Comparison of ENCODE assay signal across 8 cellular contexts in genomic region chr10:123995461-123996131, GRCh38.
DNase-seq lines count a peak whose midpoint lies in the region; ATAC-seq and TF ChIP-seq lines count a peak whose summit lies in the region.

No MANE protein-coding gene starts in this region.

- POLR2A ChIA-PET in SK-N-SH (lab: Yijun Ruan, JAX), result no interaction called here
- POLR2A ChIA-PET in naive thymus-derived CD4-positive, alpha-beta T cell (lab: Charles Lee), result interaction anchor here (0.9 kb wide), 1 partner anchor 394 kb away, joined by 3 read pairs; no protein-coding TSS in a partner anchor

- H3K27me3 Mint-ChIP-seq in T-helper 17 cell, result peaks cover 66% of the 10 kb centered on the region
- peaks cover 37 to 62% (median 48%) of the 10 kb centered on the region in 5 donors for H3K27me3 Mint-ChIP-seq in naive thymus-derived CD4-positive, alpha-beta T cell

- no peaks in the 10 kb centered on the region for H4K20me1 ChIP-seq in SK-N-SH (ENCODE audit: insufficient read depth)

- H3K36me3 ChIP-seq in SK-N-SH (replicated peaks in 1 of 2; ENCODE audit: control insufficient read depth in 1 of 2, insufficient read depth in 2 of 2, low read length in 1 of 2), result no peaks in the 10 kb centered on the region
- no peaks in the 10 kb centered on the region for H3K36me3 ChIP-seq in naive thymus-derived CD4-positive, alpha-beta T cell (ENCODE audit: control insufficient read depth in 2 of 3, insufficient read depth in 3 of 3, low read length in 3 of 3)

- no peak overlapping the region for H3K27ac ChIP-seq in SK-N-SH (ENCODE audit: low read depth in 2 of 2, low read length in 1 of 2)
- H3K27ac ChIP-seq in naive thymus-derived CD4-positive, alpha-beta T cell (ENCODE audit: low read depth, low read length), result no peak overlapping the region

- no peak for TF ChIP-seq EP300 in SK-N-SH (IDR thresholded peaks at IDR 0.05; ENCODE audit: borderline replicate concordance in 1 of 2, low read depth in 1 of 2, low read length in 1 of 2)

- intact Hi-C loops in naive thymus-derived CD4-positive, alpha-beta T cell (cut with micrococcal nuclease), result loop anchor here (10.0 kb wide), 2 partner anchors 749 to 829 kb away; partner anchors contain the start of gene FAM53B (in 1 of the 2)

- H3K79me2 ChIP-seq in SK-N-SH (ENCODE audit: insufficient read depth), result no peaks in the 10 kb centered on the region

- peaks cover 23% of the 10 kb centered on the region for H3K4me1 Mint-ChIP-seq in T-helper 17 cell
- peaks cover 7 to 20% (median 13%) of the 10 kb centered on the region in 7 donors for H3K4me1 Mint-ChIP-seq in naive thymus-derived CD4-positive, alpha-beta T cell

- no peak overlapping the region for H3K4me2 ChIP-seq in SK-N-SH

- H3K9me2 ChIP-seq in SK-N-SH, result no peaks in the 10 kb centered on the region

- DNase-seq in SK-N-SH (peak; percentile 74), HPDE6-E6E7 (ENCODE audit: extremely low spot score) (peak; percentile 66), T-helper 17 cell (no peak), fibroblast of mammary gland (ENCODE audit: low read depth) (peak; percentile 87), DMS114 treated with DMSO at 0.1 percent for 48 hours (lab: John Stamatoyannopoulos, UW; ENCODE audit: unreplicated experiment) (no peak)
- peak in 4 of 9 donors; percentile 20 to 24 (median 23) for DNase-seq in naive thymus-derived CD4-positive, alpha-beta T cell

- H3K9ac ChIP-seq in SK-N-SH, result no peak overlapping the region

- no peaks in the 10 kb centered on the region for H3F3A ChIP-seq in SK-N-SH (replicated peaks; ENCODE audit: insufficient read depth)

- no peaks in the 10 kb centered on the region for H3K27me3 ChIP-seq in SK-N-SH (ENCODE audit: insufficient read depth)
- peaks cover 0 to 17% of the 10 kb centered on the region in 2 donors for H3K27me3 ChIP-seq in naive thymus-derived CD4-positive, alpha-beta T cell (ENCODE audit: control insufficient read depth in 2 of 2, insufficient read depth in 2 of 2, low read length in 2 of 2)

- no peak overlapping the region for H2AFZ ChIP-seq in SK-N-SH (ENCODE audit: low read depth)

- no peaks in the 10 kb centered on the region; a peak in 1 of 4 replicates for H3K4me1 ChIP-seq in SK-N-SH (ENCODE audit: control insufficient read depth in 1 of 2, insufficient read depth in 2 of 2, low read depth in 1 of 2, low read length in 1 of 2)
- peaks cover 9% of the 10 kb centered on the region in 2 donors for H3K4me1 ChIP-seq in naive thymus-derived CD4-positive, alpha-beta T cell (ENCODE audit: control insufficient read depth in 2 of 2, insufficient read depth in 2 of 2, low read length in 2 of 2)

- H3K9me3 ChIP-seq in SK-N-SH (no peaks in the 10 kb centered on the region), T-helper 17 cell (ENCODE audit: control insufficient read depth, low read length, poor library complexity, severe bottlenecking) (no peaks in the 10 kb centered on the region)
- H3K9me3 ChIP-seq in naive thymus-derived CD4-positive, alpha-beta T cell (ENCODE audit: control insufficient read depth in 2 of 3, low read length in 3 of 3), result no peaks in the 10 kb centered on the region

- peak overlapping the region; percentile 39 for H3K27ac Mint-ChIP-seq in T-helper 17 cell
- H3K27ac Mint-ChIP-seq in naive thymus-derived CD4-positive, alpha-beta T cell, result no peak overlapping the region

- peak overlapping the region; percentile 81 for H3K4me3 Mint-ChIP-seq in T-helper 17 cell
- H3K4me3 Mint-ChIP-seq in naive thymus-derived CD4-positive, alpha-beta T cell, result peak overlapping the region; percentile 52 to 82 (median 62)

- WGBS in SK-N-SH (ENCODE audit: low lambda C conversion rate), result 37% methylated on average over 11 of the region's 27 CpGs

- peaks cover 6% of the 10 kb centered on the region for H3K36me3 Mint-ChIP-seq in T-helper 17 cell (ENCODE audit: low read depth)
- H3K36me3 Mint-ChIP-seq in naive thymus-derived CD4-positive, alpha-beta T cell, result peaks cover 0 to 5% (median 0%) of the 10 kb centered on the region in 5 donors

- peaks cover 0 to 1% (median 0%) of the 10 kb centered on the region in 11 donors for H3K9me3 Mint-ChIP-seq in naive thymus-derived CD4-positive, alpha-beta T cell

- TF ChIP-seq CTCF in SK-N-SH (IDR thresholded peaks at IDR 0.05) (no peak), fibroblast of mammary gland (conservative IDR thresholded peaks at IDR 0.05; ENCODE audit: control insufficient read depth, insufficient read depth, low read depth, low read length) (peak; percentile 45)

- CTCF ChIA-PET in SK-N-SH (lab: Yijun Ruan, JAX), result interaction anchor here (0.6 to 19.4 kb wide), 55 partner anchors 9 to 438 kb away, joined by 3 to 520 read pairs (median 7); partner anchors contain the start of gene CHST15
- CTCF ChIA-PET in naive thymus-derived CD4-positive, alpha-beta T cell (lab: Charles Lee), result interaction anchor here (0.7 to 4.6 kb wide), 6 partner anchors 19 to 833 kb away, joined by 3 to 91 read pairs (median 4); no protein-coding TSS in a partner anchor

- H3K4me3 ChIP-seq in SK-N-SH (ENCODE audit: low read depth in 2 of 2, low read length in 1 of 2) (no peak overlapping the region; a peak in 1 of 4 replicates), fibroblast of mammary gland (ENCODE audit: control insufficient read depth, low read depth, low read length) (peak overlapping the region; percentile 38)
- H3K4me3 ChIP-seq in naive thymus-derived CD4-positive, alpha-beta T cell (ENCODE audit: low read length), result no peak overlapping the region

- TF ChIP-seq RAD21 in SK-N-SH (IDR thresholded peaks at IDR 0.05; ENCODE audit: low read length), result peak; percentile 72

- ATAC-seq in SK-N-SH treated with all-trans-retinoic acid at 6 μM for 48 hours, result no peak
- ATAC-seq in T-helper 17 cell, result peak; percentile 44
- peak; percentile 16 for ATAC-seq in naive thymus-derived CD4-positive, alpha-beta T cell
- no peak for ATAC-seq in HG03196 (IDR thresholded peaks at IDR 0.05; ENCODE audit: unreplicated experiment)

TF ChIP-seq in SK-N-SH, 30 proteins besides CTCF, POLR2A, EP300 and RAD21:
- TF ChIP-seq MAX (IDR thresholded peaks at IDR 0.05; ENCODE audit: low read depth), result no peak
- peak; percentile 49; the same call in 1 of the 2 replicates for TF ChIP-seq SMC3 (IDR thresholded peaks at IDR 0.05; ENCODE audit: low read depth, low read length)

TF ChIP-seq in SK-N-SH treated with all-trans-retinoic acid at 6 μM for 48 hours, 23 proteins besides CTCF, POLR2A, EP300 and RAD21 (continues in another document):
- TF ChIP-seq TOX (CRISPR knock-in tag; IDR thresholded peaks at IDR 0.05; ENCODE audit: borderline replicate concordance) (no peak), BACH2 (CRISPR knock-in tag; IDR thresholded peaks at IDR 0.05; ENCODE audit: borderline replicate concordance) (no peak), PATZ1 (CRISPR knock-in tag; IDR thresholded peaks at IDR 0.05; ENCODE audit: borderline replicate concordance) (no peak), ISL1 (CRISPR knock-in tag; IDR thresholded peaks at IDR 0.05) (no peak), ZFP30 (CRISPR knock-in tag; IDR thresholded peaks at IDR 0.05) (no peak), CSDC2 (CRISPR knock-in tag; IDR thresholded peaks at IDR 0.05) (no peak), CSRNP3 (CRISPR knock-in tag; IDR thresholded peaks at IDR 0.05) (no peak), ARNTL (CRISPR knock-in tag; IDR thresholded peaks at IDR 0.05; ENCODE audit: borderline replicate concordance, low read depth) (no peak), ZFP3 (CRISPR knock-in tag; IDR thresholded peaks at IDR 0.05) (no peak), PPARA (CRISPR knock-in tag; IDR thresholded peaks at IDR 0.05; ENCODE audit: borderline replicate concordance) (no peak), ZNF70 (CRISPR knock-in tag; IDR thresholded peaks at IDR 0.05) (no peak), RARB (CRISPR knock-in tag; IDR thresholded peaks at IDR 0.05) (no peak), GLIS3 (CRISPR knock-in tag; IDR thresholded peaks at IDR 0.05) (no peak), ZC3H10 (CRISPR knock-in tag; IDR thresholded peaks at IDR 0.05) (no peak)

Comparison
In these comparisons a context has a peak if more than half of its experiments do, and no peak if none do; other contexts are left out.
1. DNase-seq: peak in SK-N-SH (single experiment), HPDE6-E6E7 (single experiment) and fibroblast of mammary gland (single experiment); none in T-helper 17 cell (0 of 3) and DMS114 treated with DMSO at 0.1 percent for 48 hours (single experiment).
2. ATAC-seq: peak in T-helper 17 cell (single experiment) and naive thymus-derived CD4-positive, alpha-beta T cell (single experiment); none in SK-N-SH treated with all-trans-retinoic acid at 6 μM for 48 hours (single experiment) and HG03196 (single experiment).